ENCODE assay signal across 19 cellular contexts in the genomic region with DNA sequence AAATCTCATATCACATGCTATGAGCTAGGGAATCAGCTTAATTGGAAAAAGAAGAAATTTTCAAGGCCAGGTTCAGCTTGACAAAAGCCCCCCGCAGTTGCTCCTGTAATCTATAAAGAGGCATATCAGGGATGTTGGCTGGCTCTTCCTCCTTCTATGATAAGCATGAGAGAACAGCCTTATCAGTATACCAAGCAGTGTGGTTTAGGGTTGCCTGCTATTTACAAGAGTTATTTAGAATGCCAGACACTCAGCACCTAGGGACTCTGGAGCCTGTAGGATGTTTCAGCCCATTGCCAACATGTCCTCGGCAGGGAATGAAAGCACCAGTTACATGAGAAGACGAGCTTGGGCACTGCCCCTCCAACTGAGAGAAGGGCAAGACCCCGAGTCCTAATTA.
A peak's percentile ranks its signal among the peaks of the same experiment; 100 is the strongest.
DNase-seq lines count a peak whose midpoint lies in the region; TF ChIP-seq lines count a peak whose summit lies in the region.
"Had no signal": no experiment of that assay in that cellular context is flagged by ENCODE, and none has a peak within 500 bp of the region (broad histone marks: within the 10 kb centered on the region; RNA-seq: fewer than 3 reads in every experiment).

No MANE protein-coding gene starts in this region.

- no peaks in the 10 kb centered on the region for H3K9me2 ChIP-seq in GM23248 (ENCODE audit: insufficient read depth)

- TF ChIP-seq CTCF in chondrocyte (IDR thresholded peaks at IDR 0.05) (no peak), osteoblast (IDR thresholded peaks at IDR 0.05; ENCODE audit: extremely low read depth, low read depth, low read length) (no peak), HFFc6 (IDR thresholded peaks at IDR 0.05) (no peak)

- H3K27me3 Mint-ChIP-seq in chondrocyte (ENCODE audit: low read depth) (no peaks in the 10 kb centered on the region), HFFc6 (ENCODE audit: insufficient read depth) (peaks cover 5% of the 10 kb centered on the region)

- H3K4me1 Mint-ChIP-seq in chondrocyte (ENCODE audit: low read depth) (peaks cover 21% of the 10 kb centered on the region), HFFc6 (ENCODE audit: low read depth) (peaks cover 8% of the 10 kb centered on the region)
- H3K4me1 Mint-ChIP-seq: GM23338 had no signal

- WGBS in GM23248 (ENCODE audit: low coverage in 1 of 2, low lambda C conversion rate in 2 of 2, missing lambda C conversion rate in 2 of 2), 2 experiments: 51 to 59% methylated on average over 4 of the region's 4 CpGs

- H3K4me3 ChIP-seq in GM23248: no peak overlapping the region
- no peak overlapping the region for H3K4me3 ChIP-seq in osteoblast (ENCODE audit: insufficient read depth, low read length)
- H3K4me3 ChIP-seq: GM23338, PC-9 had no signal

- H4K20me1 ChIP-seq in GM23248 (ENCODE audit: insufficient read depth): no peaks in the 10 kb centered on the region
- no peaks in the 10 kb centered on the region for H4K20me1 ChIP-seq in osteoblast (ENCODE audit: insufficient read depth, low read length)

- H3K27me3 ChIP-seq in GM23248 (replicated peaks; ENCODE audit: insufficient read depth): no peaks in the 10 kb centered on the region
- H3K27me3 ChIP-seq in osteoblast (ENCODE audit: insufficient read depth, low read length): no peaks in the 10 kb centered on the region

- H3K36me3 Mint-ChIP-seq in chondrocyte (ENCODE audit: low read depth) (no peaks in the 10 kb centered on the region), HFFc6 (ENCODE audit: low read depth) (no peaks in the 10 kb centered on the region)
- H3K36me3 Mint-ChIP-seq: CD8-positive, alpha-beta memory T cell had no signal

- H3K9me3 Mint-ChIP-seq in chondrocyte (ENCODE audit: low read depth) (no peaks in the 10 kb centered on the region), HFFc6 (no peaks in the 10 kb centered on the region)
- H3K9me3 Mint-ChIP-seq: CD8-positive, alpha-beta memory T cell; GM23338 had no signal

- H3K36me3 ChIP-seq in GM23248 (ENCODE audit: low read depth) (no peaks in the 10 kb centered on the region), osteoblast (ENCODE audit: insufficient read depth, low read length) (no peaks in the 10 kb centered on the region)

- H3K27ac Mint-ChIP-seq in chondrocyte (ENCODE audit: unreplicated experiment): peak overlapping the region; percentile 36
- no peak overlapping the region for H3K27ac Mint-ChIP-seq in HFFc6
- H3K27ac Mint-ChIP-seq: CD8-positive, alpha-beta memory T cell; GM23338 had no signal

- H3K9me3 ChIP-seq in GM23248 (ENCODE audit: low read depth): no peaks in the 10 kb centered on the region
- no peaks in the 10 kb centered on the region for H3K9me3 ChIP-seq in osteoblast (ENCODE audit: low read depth, low read length)

- no peak overlapping the region for H3K4me2 ChIP-seq in GM23248 (ENCODE audit: unreplicated experiment)
- no peak overlapping the region for H3K4me2 ChIP-seq in osteoblast (ENCODE audit: insufficient read depth, low read length)
- H3K4me2 ChIP-seq: GM23338, KMS-11, PC-9 had no signal

- in situ Hi-C loops in GM23248 (cut with MboI): loop anchor here (10.0 kb wide), 2 partner anchors 99 to 219 kb away; partner anchors contain the start of genes APAF1 and IKBIP

- H3K4me3 Mint-ChIP-seq in chondrocyte (ENCODE audit: unreplicated experiment) (no peak overlapping the region), HFFc6 (no peak overlapping the region)
- H3K4me3 Mint-ChIP-seq: CD8-positive, alpha-beta memory T cell; GM23338 had no signal

- H3K4me1 ChIP-seq in GM23248 (ENCODE audit: insufficient read depth): peaks cover 8% of the 10 kb centered on the region; the same call in 1 of the 2 replicates
- peaks cover 4% of the 10 kb centered on the region for H3K4me1 ChIP-seq in osteoblast (ENCODE audit: insufficient read depth, low read length)

- H3K9ac ChIP-seq in GM23248: no peak overlapping the region
- H3K9ac ChIP-seq: KMS-11 had no signal

- H3K79me2 ChIP-seq in GM23248 (ENCODE audit: insufficient read depth): no peaks in the 10 kb centered on the region
- H3K79me2 ChIP-seq in osteoblast (ENCODE audit: insufficient read depth, low read length): no peaks in the 10 kb centered on the region

- H2AFZ ChIP-seq in GM23248 (0 out of 2 replicates have a peak overlapping the region, but pooled peaks have one; percentile 20), osteoblast (ENCODE audit: low read length) (peak overlapping the region; percentile 23)
- H2AFZ ChIP-seq: GM23338, PC-9 had no signal

- no peaks in the 10 kb centered on the region for H3F3A ChIP-seq in GM23248 (ENCODE audit: insufficient read depth)

- no peak overlapping the region for H3K27ac ChIP-seq in GM23248
- H3K27ac ChIP-seq in osteoblast (ENCODE audit: low read depth, low read length): no peak overlapping the region
- H3K27ac ChIP-seq: KMS-11, PC-9 had no signal

- DNase-seq in GM23248: no peak
- peak; percentile 81 for DNase-seq in OCI-M1 (lab: John Stamatoyannopoulos, UW)
- no peak for DNase-seq in chondrocyte (ENCODE audit: low spot score)
- no peak for DNase-seq in osteoblast (ENCODE audit: insufficient read length, low spot score, missing footprints)
- DNase-seq in pons (ENCODE audit: low spot score): no peak
- no peak for DNase-seq in NCI-H2081 treated with DMSO at 0.1 percent for 48 hours (lab: John Stamatoyannopoulos, UW)
- DNase-seq in HFFc6: no peak
- DNase-seq: ACHN; C1 segment of cervical spinal cord; CD8-positive, alpha-beta memory T cell; GDM1; MV-4-11; NCI-H1694 treated with DMSO at 0.1 percent for 48 hours; NCI-H2107; NCI-H510A treated with DMSO at 0.1 percent for 48 hours; NCI-H82; PC-9 had no signal
